1 cellular context compared by ENCODE assay signal in the genomic region with DNA sequence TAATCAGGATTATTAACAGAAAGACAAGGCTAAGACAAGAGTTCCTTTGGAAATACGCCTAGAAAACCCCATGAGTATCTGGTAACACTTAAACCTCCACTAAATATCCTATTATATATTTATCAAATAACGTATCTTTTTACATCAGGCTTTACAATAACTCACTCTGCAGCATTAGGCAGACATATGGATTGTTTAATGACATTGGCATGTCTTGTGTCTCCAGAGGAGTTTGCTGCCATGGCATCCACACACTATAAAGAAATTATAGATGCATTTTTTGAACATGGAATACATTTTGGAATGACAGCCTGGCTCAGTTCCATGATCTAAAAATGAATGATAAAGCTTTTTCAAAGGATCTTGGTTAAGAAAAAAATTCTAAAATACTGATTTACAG.
TF ChIP-seq lines count a peak whose summit lies in the region.

No MANE protein-coding gene starts in this region.

TF ChIP-seq in SK-N-SH, 30 proteins besides CTCF, POLR2A, EP300 and RAD21 (continued from another document):
- TF ChIP-seq, protein P1, sequence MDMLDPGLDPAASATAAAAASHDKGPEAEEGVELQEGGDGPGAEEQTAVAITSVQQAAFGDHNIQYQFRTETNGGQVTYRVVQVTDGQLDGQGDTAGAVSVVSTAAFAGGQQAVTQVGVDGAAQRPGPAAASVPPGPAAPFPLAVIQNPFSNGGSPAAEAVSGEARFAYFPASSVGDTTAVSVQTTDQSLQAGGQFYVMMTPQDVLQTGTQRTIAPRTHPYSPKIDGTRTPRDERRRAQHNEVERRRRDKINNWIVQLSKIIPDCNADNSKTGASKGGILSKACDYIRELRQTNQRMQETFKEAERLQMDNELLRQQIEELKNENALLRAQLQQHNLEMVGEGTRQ (IDR thresholded peaks at IDR 0.05; ENCODE audit: borderline replicate concordance, low read depth, low read length): no peak
- TF ChIP-seq POLR2AphosphoS5 (IDR thresholded peaks at IDR 0.05; ENCODE audit: low read depth, low read length): no peak
